In the genomic region with DNA sequence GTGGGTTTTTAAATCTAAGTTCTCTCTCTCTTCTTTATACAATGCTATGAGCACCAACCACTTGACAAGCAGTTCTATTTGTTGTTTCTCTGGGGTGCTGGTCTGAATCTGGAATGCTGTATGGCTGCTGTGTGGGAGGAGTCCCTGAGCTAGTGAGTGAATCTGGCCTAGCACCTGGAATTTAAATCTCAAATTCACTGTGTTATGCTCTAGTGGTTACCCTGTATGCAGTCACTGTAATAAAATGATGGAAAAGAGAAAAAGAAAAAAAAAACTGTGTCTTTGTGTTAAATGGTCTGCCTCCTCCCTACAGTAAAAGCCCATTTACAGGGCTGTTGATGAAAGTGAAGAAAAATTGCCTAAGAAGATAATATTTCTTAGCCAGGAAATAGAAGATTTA, we compare ENCODE assay signal across 19 cellular contexts.
A peak's percentile ranks its signal among the peaks of the same experiment; 100 is the strongest.
DNase-seq lines count a peak whose midpoint lies in the region; ATAC-seq, FAIRE-seq and TF ChIP-seq lines count a peak whose summit lies in the region.
"Had no signal": no experiment of that assay in that cellular context is flagged by ENCODE, and none has a peak within 500 bp of the region (broad histone marks: within the 10 kb centered on the region; RNA-seq: fewer than 3 reads in every experiment).

No MANE protein-coding gene starts in this region.

- no peak overlapping the region for H2BK120ac ChIP-seq in IMR-90 (ENCODE audit: low read depth, low read length)

- no peak overlapping the region for H4K5ac ChIP-seq in IMR-90 (ENCODE audit: low read depth, low read length)

- ATAC-seq in IMR-90 (ENCODE audit: low read depth) = peak; percentile 11; the same call in 1 of the 2 replicates
- ATAC-seq in HG03175 (IDR thresholded peaks at IDR 0.05; ENCODE audit: unreplicated experiment) = no peak
- no peak for ATAC-seq in HG02973 (IDR thresholded peaks at IDR 0.05; ENCODE audit: unreplicated experiment)

- H2AK9ac ChIP-seq in IMR-90 (replicated peaks; ENCODE audit: low read depth, low read length, poor library complexity) = no peak overlapping the region

- H3K9ac ChIP-seq in IMR-90 (ENCODE audit: low read depth, low read length) = no peak overlapping the region
- H3K9ac ChIP-seq: BLaER1 treated with 17β-estradiol and CSF1 and Interleukin-3, amounts not matched to agents 10 nM and 100 nM had no signal

- H3K27ac ChIP-seq in IMR-90 (ENCODE audit: insufficient read depth, low read length) (no peak overlapping the region), thyroid gland (peak overlapping the region in 2 of 3 donors; percentile 10 to 35)
- H3K27ac ChIP-seq: BLaER1 treated with 17β-estradiol and CSF1 and Interleukin-3, amounts not matched to agents 10 nM and 100 nM; HL-60 had no signal

- H3K4ac ChIP-seq in IMR-90 (ENCODE audit: low read depth, low read length) = no peak overlapping the region

- no peak overlapping the region for H3K18ac ChIP-seq in IMR-90 (ENCODE audit: low read depth, low read length)

- H3K79me1 ChIP-seq in IMR-90 (ENCODE audit: low read depth in 1 of 2, low read length in 2 of 2) = no peaks in the 10 kb centered on the region

- no peak overlapping the region for H2BK15ac ChIP-seq in IMR-90 (ENCODE audit: low read depth, low read length)

- H3K27me3 ChIP-seq in IMR-90 (ENCODE audit: control insufficient read depth, insufficient read depth, low read length) (no peaks in the 10 kb centered on the region), thyroid gland (no peaks in the 10 kb centered on the region)
- H3K27me3 ChIP-seq: BLaER1 treated with 17β-estradiol and CSF1 and Interleukin-3, amounts not matched to agents 10 nM and 100 nM had no signal

- no peak overlapping the region for H3K56ac ChIP-seq in IMR-90 (ENCODE audit: extremely low read depth, insufficient read depth, low read length)

- no peaks in the 10 kb centered on the region for H3K9me1 ChIP-seq in IMR-90 (ENCODE audit: insufficient read depth, low read length)

- H2AFZ ChIP-seq in IMR-90 (replicated peaks; ENCODE audit: low read length, poor library complexity) = no peak overlapping the region

- CTCF ChIA-PET in IMR-90 (lab: Yijun Ruan, JAX) = no interaction called here

- no peak overlapping the region for H3K23ac ChIP-seq in IMR-90 (ENCODE audit: low read depth, low read length)

- no peak overlapping the region for H3K14ac ChIP-seq in IMR-90 (replicated peaks; ENCODE audit: low read depth, low read length)

- DNase-seq in IMR-90 (no peak), fibroblast of the aortic adventitia (ENCODE audit: low read depth) (peak; percentile 63), left kidney (ENCODE audit: low read depth, low spot score) (peak; percentile 84), thyroid gland (peak; percentile 32 to 34), COLO668 (lab: John Stamatoyannopoulos, UW; ENCODE audit: unreplicated experiment) (no peak), HTR-8/SVneo (ENCODE audit: insufficient read length, low spot score) (no peak)
- DNase-seq: ACHN; CD4-positive, alpha-beta T cell; DMS153; DMS79 treated with DMSO at 0.1 percent for 48 hours; EL; HCEC 1CT; HFFc6 had no signal

- peaks cover 5% of the 10 kb centered on the region for H3K9me3 ChIP-seq in IMR-90 (ENCODE audit: control insufficient read depth, insufficient read depth, low read length)
- no peaks in the 10 kb centered on the region for H3K9me3 ChIP-seq in thyroid gland

- no peak overlapping the region for H4K91ac ChIP-seq in IMR-90 (ENCODE audit: insufficient read depth, low read depth, low read length)

- no peak overlapping the region for H4K8ac ChIP-seq in IMR-90 (ENCODE audit: low read depth in 2 of 2, low read length in 2 of 2)

- H3K4me1 ChIP-seq in IMR-90 (ENCODE audit: control insufficient read depth, insufficient read depth, low read length) = no peaks in the 10 kb centered on the region
- peaks cover 0 to 10% of the 10 kb centered on the region in 2 donors for H3K4me1 ChIP-seq in thyroid gland
- H3K4me1 ChIP-seq: BLaER1 treated with 17β-estradiol and CSF1 and Interleukin-3, amounts not matched to agents 10 nM and 100 nM had no signal

- BruUV-seq in IMR-90 (replicated peaks; lab: Mats Ljungman, UMichigan) = no TSS peak

- TF ChIP-seq POLR2A in IMR-90 (IDR thresholded peaks at IDR 0.05; ENCODE audit: low read depth, low read length) = no peak
- TF ChIP-seq POLR2A in thyroid gland (IDR thresholded peaks at IDR 0.05) = no peak

- intact Hi-C loops in IMR-90 (cut with micrococcal nuclease) (no loop called here), thyroid gland (cut with DNase I) (no loop called here)

- H3K36me3 ChIP-seq in IMR-90 (ENCODE audit: control insufficient read depth, insufficient read depth, low read length) (no peaks in the 10 kb centered on the region), thyroid gland (no peaks in the 10 kb centered on the region)

- no peak for FAIRE-seq in HTR-8/SVneo (lab: Jason Lieb, UNC)
- FAIRE-seq: G401.6, GM12892 had no signal

- H2AK5ac ChIP-seq in IMR-90 (ENCODE audit: low read depth, low read length) = no peak overlapping the region

- dilution Hi-C loops in IMR-90 (cut with HindIII; ENCODE audit: low sequenced_read_pairs, unreplicated experiment) = no loop called here

- in situ Hi-C loops in IMR-90 (cut with MboI; ENCODE audit: low sequenced_read_pairs) = no loop called here

- no peak overlapping the region for H2BK20ac ChIP-seq in IMR-90 (ENCODE audit: low read depth, low read length)

- no peak overlapping the region for H2BK5ac ChIP-seq in IMR-90 (ENCODE audit: low read depth, low read length, poor library complexity, severe bottlenecking)

- TF ChIP-seq RAD21 in IMR-90 (IDR thresholded peaks at IDR 0.05; ENCODE audit: low read length) = no peak

- H3K4me3 ChIP-seq in IMR-90 (ENCODE audit: insufficient read depth, low read depth, low read length) = no peak overlapping the region
- no peak overlapping the region for H3K4me3 ChIP-seq in fibroblast of the aortic adventitia (ENCODE audit: low read depth, low read length)
- no peak overlapping the region for H3K4me3 ChIP-seq in thyroid gland (replicated peaks in 1 of 3)
- H3K4me3 ChIP-seq: BLaER1 treated with 17β-estradiol and CSF1 and Interleukin-3, amounts not matched to agents 10 nM and 100 nM had no signal

- TF ChIP-seq CTCF in IMR-90 (conservative IDR thresholded peaks at IDR 0.05; ENCODE audit: low read depth, low read length) = no peak
- no peak for TF ChIP-seq CTCF in fibroblast of the aortic adventitia (IDR thresholded peaks at IDR 0.05; ENCODE audit: insufficient read depth, low read length)
- no peak for TF ChIP-seq CTCF in thyroid gland (IDR thresholded peaks at IDR 0.05)

- no peaks in the 10 kb centered on the region for H4K20me1 ChIP-seq in IMR-90 (ENCODE audit: insufficient read depth, low read length)

- H3K4me2 ChIP-seq in IMR-90 (ENCODE audit: low read depth, low read length) = no peak overlapping the region
- H3K4me2 ChIP-seq: BLaER1 treated with 17β-estradiol and CSF1 and Interleukin-3, amounts not matched to agents 10 nM and 100 nM had no signal

- POLR2A ChIA-PET in IMR-90 (lab: Charles Lee; ENCODE audit: unreplicated experiment) = no interaction called here

TF ChIP-seq in IMR-90, 13 proteins besides CTCF, POLR2A, EP300 and RAD21:
- TF ChIP-seq MAFK (IDR thresholded peaks at IDR 0.05; ENCODE audit: low read depth, low read length) (no peak), MXI1 (IDR thresholded peaks at IDR 0.05; ENCODE audit: borderline replicate concordance, low read depth, low read length) (no peak), SMC3 (IDR thresholded peaks at IDR 0.05; ENCODE audit: low read depth, low read length) (no peak), BHLHE40 (IDR thresholded peaks at IDR 0.05; ENCODE audit: low read depth, low read length) (no peak), RCOR1 (IDR thresholded peaks at IDR 0.05; ENCODE audit: insufficient replicate concordance, low read length) (no peak), FOS (IDR thresholded peaks at IDR 0.05; ENCODE audit: low read depth, low read length) (no peak)

Comparison
In these comparisons a context has a peak if more than half of its experiments do, and no peak if none do; other contexts are left out.
1. DNase-seq: peak in fibroblast of the aortic adventitia (single experiment), left kidney (single experiment) and thyroid gland (2 of 2); none in IMR-90 (single experiment), COLO668 (single experiment) and HTR-8/SVneo (single experiment).